2 cellular contexts compared by ENCODE assay signal in genomic region chr20:3433720-3434119, GRCh38.
A peak's percentile ranks its signal among the peaks of the same experiment; 100 is the strongest.
TF ChIP-seq lines count a peak whose summit lies in the region.

No MANE protein-coding gene starts in this region.

TF ChIP-seq in HEK293, 187 proteins besides CTCF, POLR2A, EP300 and RAD21:
- TF ChIP-seq, protein P1, sequence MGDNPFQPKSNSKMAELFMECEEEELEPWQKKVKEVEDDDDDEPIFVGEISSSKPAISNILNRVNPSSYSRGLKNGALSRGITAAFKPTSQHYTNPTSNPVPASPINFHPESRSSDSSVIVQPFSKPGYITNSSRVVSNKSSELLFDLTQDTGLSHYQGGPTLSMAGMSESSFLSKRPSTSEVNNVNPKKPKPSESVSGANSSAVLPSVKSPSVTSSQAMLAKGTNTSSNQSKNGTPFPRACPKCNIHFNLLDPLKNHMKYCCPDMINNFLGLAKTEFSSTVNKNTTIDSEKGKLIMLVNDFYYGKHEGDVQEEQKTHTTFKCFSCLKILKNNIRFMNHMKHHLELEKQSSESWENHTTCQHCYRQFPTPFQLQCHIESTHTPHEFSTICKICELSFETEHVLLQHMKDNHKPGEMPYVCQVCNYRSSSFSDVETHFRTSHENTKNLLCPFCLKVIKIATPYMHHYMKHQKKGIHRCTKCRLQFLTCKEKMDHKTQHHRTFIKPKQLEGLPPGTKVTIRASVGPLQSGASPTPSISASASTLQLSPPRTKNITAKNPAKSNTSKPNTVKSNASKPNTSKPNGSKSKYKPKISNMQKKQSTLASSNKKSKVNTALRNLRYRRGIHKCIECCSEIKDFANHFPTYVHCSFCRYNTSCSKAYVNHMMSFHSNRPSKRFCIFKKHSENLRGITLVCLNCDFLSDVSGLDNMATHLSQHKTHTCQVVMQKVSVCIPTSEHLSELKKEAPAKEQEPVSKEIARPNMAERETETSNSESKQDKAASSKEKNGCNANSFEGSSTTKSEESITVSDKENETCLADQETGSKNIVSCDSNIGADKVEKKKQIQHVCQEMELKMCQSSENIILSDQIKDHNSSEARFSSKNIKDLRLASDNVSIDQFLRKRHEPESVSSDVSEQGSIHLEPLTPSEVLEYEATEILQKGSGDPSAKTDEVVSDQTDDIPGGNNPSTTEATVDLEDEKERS (tag by site-specific recombination; IDR thresholded peaks at IDR 0.05): no peak
- TF ChIP-seq ZNF239 (tag by site-specific recombination; IDR thresholded peaks at IDR 0.05) (no peak), ZNF341 (tag by site-specific recombination; IDR thresholded peaks at IDR 0.05; ENCODE audit: low read depth) (0 out of 2 replicates have a peak, but pooled peaks have one; percentile 20), ZNF837 (tag by site-specific recombination; IDR thresholded peaks at IDR 0.05) (no peak), REPIN1 (tag by site-specific recombination; IDR thresholded peaks at IDR 0.05; ENCODE audit: low read depth) (no peak)
- TF ChIP-seq, protein P2, sequence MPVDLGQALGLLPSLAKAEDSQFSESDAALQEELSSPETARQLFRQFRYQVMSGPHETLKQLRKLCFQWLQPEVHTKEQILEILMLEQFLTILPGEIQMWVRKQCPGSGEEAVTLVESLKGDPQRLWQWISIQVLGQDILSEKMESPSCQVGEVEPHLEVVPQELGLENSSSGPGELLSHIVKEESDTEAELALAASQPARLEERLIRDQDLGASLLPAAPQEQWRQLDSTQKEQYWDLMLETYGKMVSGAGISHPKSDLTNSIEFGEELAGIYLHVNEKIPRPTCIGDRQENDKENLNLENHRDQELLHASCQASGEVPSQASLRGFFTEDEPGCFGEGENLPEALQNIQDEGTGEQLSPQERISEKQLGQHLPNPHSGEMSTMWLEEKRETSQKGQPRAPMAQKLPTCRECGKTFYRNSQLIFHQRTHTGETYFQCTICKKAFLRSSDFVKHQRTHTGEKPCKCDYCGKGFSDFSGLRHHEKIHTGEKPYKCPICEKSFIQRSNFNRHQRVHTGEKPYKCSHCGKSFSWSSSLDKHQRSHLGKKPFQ (tag by site-specific recombination; IDR thresholded peaks at IDR 0.05): no peak

TF ChIP-seq in K562, 482 proteins besides CTCF, POLR2A, EP300 and RAD21 (continued from another document):
- TF ChIP-seq ATF7 (IDR thresholded peaks at IDR 0.05) (no peak), RB1 (IDR thresholded peaks at IDR 0.05; ENCODE audit: low read depth) (no peak), ELF2 (CRISPR knock-in tag; IDR thresholded peaks at IDR 0.05) (no peak), CBX1 (IDR thresholded peaks at IDR 0.05; ENCODE audit: low read depth) (no peak), ZNF232 (CRISPR knock-in tag; IDR thresholded peaks at IDR 0.05) (no peak), CEBPG (CRISPR knock-in tag; IDR thresholded peaks at IDR 0.05) (peak; percentile 50; the same call in 1 of the 2 replicates), CEBPG (tag; conservative IDR thresholded peaks at IDR 0.05 in 1 of 2, IDR thresholded peaks at IDR 0.05 in 1 of 2) (no peak; a peak in 1 of 4 replicates)
